Comparison of ENCODE assay signal across 34 cellular contexts in the genomic region with DNA sequence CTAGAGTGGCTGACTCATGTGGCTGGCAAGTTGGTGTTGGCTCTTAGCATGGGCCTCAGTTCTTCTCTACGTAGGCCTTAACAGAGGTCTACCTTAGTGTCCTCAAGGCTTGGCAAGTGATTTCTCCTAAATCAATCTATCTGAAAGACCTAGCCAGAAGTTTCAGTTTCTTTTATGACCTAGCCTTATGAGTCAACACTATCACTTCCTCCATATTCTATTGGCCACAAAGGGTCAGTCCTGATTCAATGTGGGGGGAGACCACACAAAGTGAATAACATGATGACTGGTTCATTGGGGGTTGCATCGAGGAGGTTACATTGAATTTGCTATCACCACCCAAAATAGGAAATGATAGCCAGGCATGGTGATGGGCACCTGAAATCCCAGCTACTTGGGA. TPM values are rescaled to one million over a fixed set of nuclear protein-coding genes. Genes with fewer than 3 reads are reported as not detected.
"Had no signal": no experiment of that assay in that cellular context is flagged by ENCODE, and none has a peak within 500 bp of the region (broad histone marks: within the 10 kb centered on the region; RNA-seq: fewer than 3 reads in every experiment).

No MANE protein-coding gene starts in this region.

- H3K4me3 ChIP-seq: adrenal gland, body of pancreas, breast epithelium had no signal

- H3K36me3 ChIP-seq: adrenal gland, brain microvascular endothelial cell, breast epithelium, WERI-Rb-1 had no signal

- H3K27ac Mint-ChIP-seq: activated CD4-positive, alpha-beta memory T cell treated with anti-CD3 and anti-CD28 coated beads, Interleukin-2, amount 10 ng/mL, durations not matched to agents 7 days and 5 days; activated CD4-positive, alpha-beta T cell treated with anti-CD3 and anti-CD28 coated beads for 36 hours; activated CD4-positive, alpha-beta T cell treated with anti-CD3 and anti-CD28 coated beads, Interleukin-2, amount 10 ng/mL, durations not matched to agents 7 days and 5 days; activated CD8-positive, alpha-beta memory T cell treated with anti-CD3 and anti-CD28 coated beads, Interleukin-2, amount 10 ng/mL, durations not matched to agents 7 days and 5 days; activated CD8-positive, alpha-beta T cell treated with anti-CD3 and anti-CD28 coated beads, Interleukin-2, amount 10 ng/mL, durations not matched to agents 7 days and 5 days; activated naive CD4-positive, alpha-beta T cell treated with anti-CD3 and anti-CD28 coated beads for 36 hours; activated naive CD4-positive, alpha-beta T cell treated with anti-CD3 and anti-CD28 coated beads, Interleukin-2, amount 50 U/mL, for 72 hours; activated naive CD8-positive, alpha-beta T cell treated with anti-CD3 and anti-CD28 coated beads for 36 hours; activated T-cell treated with anti-CD3 and anti-CD28 coated beads, Interleukin-2, amount 50 U/mL, for 24 hours; activated T-helper 17 cell treated with anti-CD3 and anti-CD28 coated beads, Interleukin-2, amount 50 U/mL, for 72 hours; T-helper 2 cell treated with Interferon-gamma antibody and Interleukin-4, amounts not matched to agents 5 μg/mL and 100 μg/mL, for 36 hours; WTC11 had no signal

- H3K9me3 ChIP-seq: adrenal gland, body of pancreas, breast epithelium had no signal

- H3K4me3 Mint-ChIP-seq: activated CD4-positive, alpha-beta memory T cell treated with anti-CD3 and anti-CD28 coated beads, Interleukin-2, amount 10 ng/mL, durations not matched to agents 7 days and 5 days; activated CD4-positive, alpha-beta T cell treated with anti-CD3 and anti-CD28 coated beads for 36 hours; activated CD4-positive, alpha-beta T cell treated with anti-CD3 and anti-CD28 coated beads, Interleukin-2, amount 10 ng/mL, durations not matched to agents 7 days and 5 days; activated CD8-positive, alpha-beta memory T cell treated with anti-CD3 and anti-CD28 coated beads, Interleukin-2, amount 10 ng/mL, durations not matched to agents 7 days and 5 days; activated CD8-positive, alpha-beta T cell treated with anti-CD3 and anti-CD28 coated beads, Interleukin-2, amount 10 ng/mL, durations not matched to agents 7 days and 5 days; activated naive CD4-positive, alpha-beta T cell treated with anti-CD3 and anti-CD28 coated beads for 36 hours; activated naive CD8-positive, alpha-beta T cell treated with anti-CD3 and anti-CD28 coated beads for 36 hours; activated T-cell treated with anti-CD3 and anti-CD28 coated beads, Interleukin-2, amount 50 U/mL, for 24 hours; activated T-helper 17 cell treated with anti-CD3 and anti-CD28 coated beads, Interleukin-2, amount 50 U/mL, for 72 hours; T-helper 2 cell treated with Interferon-gamma antibody and Interleukin-4, amounts not matched to agents 5 μg/mL and 100 μg/mL, for 36 hours; WTC11 had no signal

- H3K4me1 ChIP-seq: adrenal gland, breast epithelium had no signal

- DNase-seq: activated CD4-positive, alpha-beta memory T cell treated with anti-CD3 and anti-CD28 coated beads, Interleukin-2, amount 10 ng/mL, durations not matched to agents 7 days and 5 days; activated CD4-positive, alpha-beta T cell treated with anti-CD3 and anti-CD28 coated beads for 1 hour; activated CD4-positive, alpha-beta T cell treated with anti-CD3 and anti-CD28 coated beads for 36 hours; activated CD4-positive, alpha-beta T cell treated with anti-CD3 and anti-CD28 coated beads for 48 hours; activated CD4-positive, alpha-beta T cell treated with anti-CD3 and anti-CD28 coated beads, Interleukin-2, amount 10 ng/mL, durations not matched to agents 7 days and 5 days; activated CD4-positive, alpha-beta T cell treated with anti-CD3 and anti-CD28 coated beads, Interleukin-2, amount 50 U/mL, for 48 hours; activated CD4-positive, CD25-positive, alpha-beta regulatory T cell; activated CD8-positive, alpha-beta memory T cell treated with anti-CD3 and anti-CD28 coated beads for 24 hours; activated CD8-positive, alpha-beta memory T cell treated with anti-CD3 and anti-CD28 coated beads, Interleukin-2, amount 10 ng/mL, durations not matched to agents 7 days and 5 days; activated CD8-positive, alpha-beta memory T cell treated with anti-CD3 and anti-CD28 coated beads, Interleukin-2, amount 50 U/mL, for 48 hours; activated CD8-positive, alpha-beta T cell treated with anti-CD3 and anti-CD28 coated beads, Interleukin-2, amount 10 ng/mL, durations not matched to agents 7 days and 5 days; activated effector memory CD4-positive, alpha-beta T cell treated with anti-CD3 and anti-CD28 coated beads, Interleukin-2, amount 50 U/mL, for 16 hours; activated gamma-delta T cell treated with Interleukin-2 at 50 U/mL for 16 hours; activated naive CD4-positive, alpha-beta T cell; activated naive CD4-positive, alpha-beta T cell treated with anti-CD3 and anti-CD28 coated beads for 36 hours; activated naive CD4-positive, alpha-beta T cell treated with anti-CD3 and anti-CD28 coated beads, Interleukin-2, amount 50 U/mL, for 16 hours; activated naive CD8-positive, alpha-beta T cell treated with anti-CD3 and anti-CD28 coated beads for 36 hours; activated T-cell treated with anti-CD3 and anti-CD28 coated beads, Interleukin-2, amount 50 U/mL, for 24 hours; activated T-cell treated with anti-CD3 and anti-CD28 coated beads, Interleukin-2, amount 50 U/mL, for 48 hours; adrenal gland; amniotic stem cell; aorta; body of pancreas; brain microvascular endothelial cell; central memory CD4-positive, alpha-beta T cell; T-helper 2 cell; T-helper 9 cell; WERI-Rb-1 had no signal

- H3K27ac ChIP-seq: adrenal gland, body of pancreas, brain microvascular endothelial cell, breast epithelium, WERI-Rb-1 had no signal

- H3K9me3 Mint-ChIP-seq: activated CD4-positive, alpha-beta memory T cell treated with anti-CD3 and anti-CD28 coated beads, Interleukin-2, amount 10 ng/mL, durations not matched to agents 7 days and 5 days; activated CD4-positive, alpha-beta T cell treated with anti-CD3 and anti-CD28 coated beads, Interleukin-2, amount 10 ng/mL, durations not matched to agents 7 days and 5 days; activated naive CD4-positive, alpha-beta T cell treated with anti-CD3 and anti-CD28 coated beads for 36 hours; activated T-cell treated with anti-CD3 and anti-CD28 coated beads, Interleukin-2, amount 50 U/mL, for 24 hours; activated T-helper 17 cell treated with anti-CD3 and anti-CD28 coated beads, Interleukin-2, amount 50 U/mL, for 72 hours; T-helper 2 cell treated with Interferon-gamma antibody and Interleukin-4, amounts not matched to agents 5 μg/mL and 100 μg/mL, for 36 hours; WTC11 had no signal

- H3K27me3 ChIP-seq: body of pancreas, brain microvascular endothelial cell had no signal

- H3K4me1 Mint-ChIP-seq: activated CD4-positive, alpha-beta memory T cell treated with anti-CD3 and anti-CD28 coated beads, Interleukin-2, amount 10 ng/mL, durations not matched to agents 7 days and 5 days; activated CD4-positive, alpha-beta T cell treated with anti-CD3 and anti-CD28 coated beads for 36 hours; activated CD4-positive, alpha-beta T cell treated with anti-CD3 and anti-CD28 coated beads, Interleukin-2, amount 10 ng/mL, durations not matched to agents 7 days and 5 days; activated CD8-positive, alpha-beta memory T cell treated with anti-CD3 and anti-CD28 coated beads, Interleukin-2, amount 10 ng/mL, durations not matched to agents 7 days and 5 days; activated naive CD8-positive, alpha-beta T cell treated with anti-CD3 and anti-CD28 coated beads for 36 hours; activated T-helper 17 cell treated with anti-CD3 and anti-CD28 coated beads, Interleukin-2, amount 50 U/mL, for 72 hours had no signal

- ATAC-seq: activated CD4-positive, alpha-beta T cell treated with anti-CD3 and anti-CD28 coated beads for 36 hours; activated CD4-positive, CD25-positive, alpha-beta regulatory T cell treated with anti-CD3 and anti-CD28 coated beads, Interleukin-2, amount 50 U/mL, for 24 hours; activated CD8-positive, alpha-beta memory T cell treated with anti-CD3 and anti-CD28 coated beads, Interleukin-2, amount 10 ng/mL, durations not matched to agents 7 days and 5 days; activated CD8-positive, alpha-beta T cell treated with anti-CD3 and anti-CD28 coated beads, Interleukin-2, amount 10 ng/mL, durations not matched to agents 7 days and 5 days; activated naive CD4-positive, alpha-beta T cell treated with anti-CD3 and anti-CD28 coated beads, Interleukin-2, amount 50 U/mL, for 72 hours; activated T-helper 17 cell treated with anti-CD3 and anti-CD28 coated beads, Interleukin-2, amount 50 U/mL, for 72 hours; body of pancreas; WTC11 had no signal

- H3K36me3 Mint-ChIP-seq: activated CD8-positive, alpha-beta memory T cell treated with anti-CD3 and anti-CD28 coated beads, Interleukin-2, amount 10 ng/mL, durations not matched to agents 7 days and 5 days; activated naive CD8-positive, alpha-beta T cell treated with anti-CD3 and anti-CD28 coated beads for 36 hours; WTC11 had no signal

RNA-seq across cellular contexts. Expression of gene NRK, which starts 5.8 kb away (rescaled TPM):
- total RNA-seq: activated CD4-positive, alpha-beta memory T cell treated with anti-CD3 and anti-CD28 coated beads, Interleukin-2, amount 10 ng/mL, durations not matched to agents 7 days and 5 days; activated CD4-positive, alpha-beta T cell treated with anti-CD3 and anti-CD28 coated beads for 36 hours; activated CD4-positive, alpha-beta T cell treated with anti-CD3 and anti-CD28 coated beads, Interleukin-2, amount 10 ng/mL, durations not matched to agents 7 days and 5 days; activated CD8-positive, alpha-beta memory T cell treated with anti-CD3 and anti-CD28 coated beads, Interleukin-2, amount 10 ng/mL, durations not matched to agents 7 days and 5 days; activated CD8-positive, alpha-beta T cell treated with anti-CD3 and anti-CD28 coated beads, Interleukin-2, amount 10 ng/mL, durations not matched to agents 7 days and 5 days; activated naive CD4-positive, alpha-beta T cell treated with anti-CD3 and anti-CD28 coated beads for 36 hours; activated naive CD4-positive, alpha-beta T cell treated with anti-CD3 and anti-CD28 coated beads, Interleukin-2, amount 50 U/mL, for 72 hours; activated naive CD8-positive, alpha-beta T cell treated with anti-CD3 and anti-CD28 coated beads for 36 hours; activated T-helper 17 cell treated with anti-CD3 and anti-CD28 coated beads, Interleukin-2, amount 50 U/mL, for 72 hours had no signal
